ENCODE assay signal across 16 cellular contexts in the genomic region with DNA sequence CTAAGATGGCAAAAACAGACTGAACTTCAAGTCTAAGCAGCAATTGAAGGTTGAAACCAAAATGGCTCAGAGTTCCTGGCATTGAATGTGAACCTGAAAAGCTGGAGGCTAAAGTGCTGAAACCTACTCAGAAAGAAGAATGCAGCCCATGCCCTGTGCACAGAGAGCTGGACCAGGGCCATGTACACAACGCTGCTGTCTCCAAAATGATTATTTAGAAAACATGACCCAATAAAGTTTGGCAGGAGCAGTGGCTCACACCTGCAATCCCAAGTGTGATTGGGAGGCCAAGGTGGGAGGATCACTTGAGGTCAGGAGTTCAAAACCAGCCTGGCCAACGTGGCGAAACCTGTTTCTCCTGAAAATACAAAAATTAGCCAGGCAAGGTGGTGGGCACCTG.
DNase-seq lines count a peak whose midpoint lies in the region; ATAC-seq, FAIRE-seq and TF ChIP-seq lines count a peak whose summit lies in the region.
"Had no signal": no experiment of that assay in that cellular context is flagged by ENCODE, and none has a peak within 500 bp of the region (broad histone marks: within the 10 kb centered on the region; RNA-seq: fewer than 3 reads in every experiment).

No MANE protein-coding gene starts in this region.

- H3K14ac ChIP-seq in H1 (ENCODE audit: insufficient read length) = no peak overlapping the region

- H3K23me2 ChIP-seq in H1 (ENCODE audit: low read depth, low read length) = no peaks in the 10 kb centered on the region

- peak overlapping the region; percentile 68 for H3K27ac ChIP-seq in RWPE1
- H3K27ac ChIP-seq in H1 (ENCODE audit: low read depth, low read length) = no peak overlapping the region
- peak overlapping the region; percentile 41 to 71 (median 62) for H3K27ac ChIP-seq in right lobe of liver
- H3K27ac ChIP-seq in tibial nerve = no peak overlapping the region
- H3K27ac ChIP-seq: A549, C4-2B had no signal

- H2BK120ac ChIP-seq in H1 (replicated peaks; ENCODE audit: low read depth, low read length) = peak overlapping the region; percentile 78

- no peak overlapping the region for H4K91ac ChIP-seq in H1 (replicated peaks; ENCODE audit: insufficient read length, low read length)

- no peak overlapping the region for H3K56ac ChIP-seq in H1 (replicated peaks; ENCODE audit: insufficient read length, low read depth, low read length)

- H3K4me2 ChIP-seq in H1 (ENCODE audit: insufficient read depth in 1 of 2, low read depth in 2 of 2, low read length in 2 of 2) = no peak overlapping the region
- H3K4me2 ChIP-seq: A549 had no signal

- no peak for TF ChIP-seq RAD21 in H1 (IDR thresholded peaks at IDR 0.05 in 1 of 2, conservative IDR thresholded peaks at IDR 0.05 in 1 of 2; ENCODE audit: low read depth in 2 of 2, low read length in 2 of 2)

- TF ChIP-seq CTCF in RWPE1 (conservative IDR thresholded peaks at IDR 0.05; ENCODE audit: low read depth) = no peak
- TF ChIP-seq CTCF in H1 (IDR thresholded peaks at IDR 0.05; ENCODE audit: control extremely low read depth in 1 of 3, insufficient read depth in 1 of 3, low read depth in 1 of 3, low read length in 3 of 3) = no peak
- TF ChIP-seq CTCF in right lobe of liver (IDR thresholded peaks at IDR 0.05) = no peak
- TF ChIP-seq CTCF in tibial nerve (IDR thresholded peaks at IDR 0.05) = no peak

- H4K5ac ChIP-seq in H1 (ENCODE audit: insufficient read length, low read depth, low read length) = no peak overlapping the region

- no peaks in the 10 kb centered on the region for H3K79me1 ChIP-seq in H1 (ENCODE audit: low read depth, low read length)

- H2AK5ac ChIP-seq in H1 (ENCODE audit: low read depth, low read length) = peak overlapping the region; percentile 48; the same call in 1 of the 2 replicates

- peak overlapping the region; percentile 75; the same call in 1 of the 2 replicates for H2BK12ac ChIP-seq in H1 (ENCODE audit: low read depth, low read length)

- H3K4me1 ChIP-seq in H1 (replicated peaks in 1 of 4; ENCODE audit: control insufficient read depth in 3 of 4, insufficient read depth in 4 of 4, low read length in 3 of 4) (no peaks in the 10 kb centered on the region), right lobe of liver (peaks cover 0 to 46% (median 8%) of the 10 kb centered on the region in 4 donors), tibial nerve (no peaks in the 10 kb centered on the region)
- H3K4me1 ChIP-seq: A549, BE2C had no signal

- whole genome bisulfite sequencing in H1 (ENCODE audit: extremely low coverage in 1 of 2, insufficient coverage in 1 of 2, insufficient read length in 1 of 2, insufficient replicate concordance in 2 of 2, low coverage in 1 of 2, low lambda C conversion rate in 2 of 2, missing lambda C conversion rate in 1 of 2), 2 experiments = 100% methylated on average over 3 of the region's 3 CpGs; no CpG with 5 or more reads in 1 of the 2 experiments
- WGBS in right lobe of liver (ENCODE audit: insufficient coverage, low coverage, low lambda C conversion rate, missing lambda C conversion rate) = 42% methylated on average over 3 of the region's 3 CpGs
- WGBS in tibial nerve, 2 donors = 55 to 76% methylated on average over 3 of the region's 3 CpGs

- TF ChIP-seq EP300 in H1 (IDR thresholded peaks at IDR 0.05; ENCODE audit: borderline replicate concordance in 1 of 2, low read depth in 2 of 2, low read length in 2 of 2) (no peak), tibial nerve (IDR thresholded peaks at IDR 0.05) (no peak)

- no peak overlapping the region for H3K9ac ChIP-seq in H1 (replicated peaks in 1 of 4; ENCODE audit: extremely low read depth in 1 of 4, low read depth in 3 of 4, low read length in 3 of 4)

- H2BK15ac ChIP-seq in H1 (ENCODE audit: low read length) = 0 out of 2 replicates have a peak overlapping the region, but pooled peaks have one; percentile 47

- no peaks in the 10 kb centered on the region for H3K79me2 ChIP-seq in H1 (ENCODE audit: control insufficient read depth in 1 of 2, insufficient read depth in 2 of 2, low read length in 2 of 2)

- H3K4ac ChIP-seq in H1 (replicated peaks; ENCODE audit: insufficient read length, low read depth, low read length) = no peak overlapping the region

- no peaks in the 10 kb centered on the region for H4K20me1 ChIP-seq in H1 (replicated peaks in 1 of 2; ENCODE audit: control insufficient read depth in 1 of 2, insufficient read depth in 2 of 2, low read length in 2 of 2)

- 0 out of 2 replicates have a peak overlapping the region, but pooled peaks have one; percentile 26 for H3K18ac ChIP-seq in H1 (ENCODE audit: extremely low read depth, low read length)

- POLR2A ChIA-PET in RWPE1 (lab: Yijun Ruan, JAX; ENCODE audit: low non-redundant PET) (no interaction called here), H1 (lab: Charles Lee; ENCODE audit: partially characterized antibody) (no interaction called here)

- peak overlapping the region; percentile 75; the same call in 1 of the 2 replicates for H2BK20ac ChIP-seq in H1 (ENCODE audit: low read length)

- TF ChIP-seq POLR2A in H1 (IDR thresholded peaks at IDR 0.05; ENCODE audit: control extremely low read depth in 1 of 2, low read depth in 2 of 2, low read length in 2 of 2) = no peak
- no peak for TF ChIP-seq POLR2A in right lobe of liver (IDR thresholded peaks at IDR 0.05)
- no peak for TF ChIP-seq POLR2A in tibial nerve (IDR thresholded peaks at IDR 0.05)

- H2AFZ ChIP-seq in H1 (ENCODE audit: low read length) = no peak overlapping the region

- H4K8ac ChIP-seq in H1 (ENCODE audit: extremely low read depth, insufficient read depth, low read length) = no peak overlapping the region

- no peak overlapping the region for H2BK5ac ChIP-seq in H1 (ENCODE audit: low read depth, low read length)

- H3K27me3 ChIP-seq in H1 (replicated peaks in 1 of 4; ENCODE audit: control insufficient read depth in 3 of 4, extremely low read depth in 1 of 4, insufficient read depth in 3 of 4, low read length in 3 of 4) (no peaks in the 10 kb centered on the region), right lobe of liver (no peaks in the 10 kb centered on the region), tibial nerve (no peaks in the 10 kb centered on the region)
- H3K27me3 ChIP-seq: BE2C had no signal

- DNase-seq in RWPE1 (ENCODE audit: low spot score) (no peak), H1 (ENCODE audit: low read depth in 1 of 2, low spot score in 2 of 2) (peak in 1 of 2 experiments; percentile 30), right lobe of liver (peak; percentile 79 to 92 (median 88)), NCI-H128 (lab: John Stamatoyannopoulos, UW; ENCODE audit: unreplicated experiment) (no peak), tibial nerve (ENCODE audit: low spot score in 2 of 2) (no peak), amniotic stem cell (lab: John Stamatoyannopoulos, UW) (no peak)
- DNase-seq: BE2C; CD4-positive, alpha-beta memory T cell; DMS79; GOT3 had no signal

- intact Hi-C loops in right lobe of liver (cut with DNase I) = loop anchor here in 1 of 2 donors (10.0 kb wide), 1 partner anchor 500 kb away; no protein-coding TSS in a partner anchor

- CTCF ChIA-PET in RWPE1 (lab: Yijun Ruan, JAX) (interaction anchor here (0.6 kb wide), 1 partner anchor 264 kb away, joined by 3 read pairs; no protein-coding TSS in a partner anchor), H1 (lab: Charles Lee; ENCODE audit: partially characterized antibody) (no interaction called here)

- FAIRE-seq in H1 (lab: Jason Lieb, UNC) = no peak
- FAIRE-seq: A549, GM12878, HTR-8/SVneo had no signal

- no peak overlapping the region for H3K23ac ChIP-seq in H1 (ENCODE audit: insufficient read length)

- peaks cover 0 to 4% (median 2%) of the 10 kb centered on the region in 4 experiments; a peak in 1 of 8 replicates for H3K36me3 ChIP-seq in H1 (ENCODE audit: control insufficient read depth in 2 of 4, insufficient read depth in 4 of 4, low read length in 3 of 4)
- H3K36me3 ChIP-seq in right lobe of liver = no peaks in the 10 kb centered on the region
- no peaks in the 10 kb centered on the region for H3K36me3 ChIP-seq in tibial nerve
- H3K36me3 ChIP-seq: BE2C, HAP-1 had no signal

- H3K9me3 ChIP-seq in H1 (ENCODE audit: insufficient read depth in 2 of 2, low read depth in 1 of 2, low read length in 1 of 2) (peaks cover 6 to 14% of the 10 kb centered on the region in 2 experiments; a peak in 3 of 4 replicates), right lobe of liver (no peaks in the 10 kb centered on the region), tibial nerve (peaks cover 0 to 15% (median 0%) of the 10 kb centered on the region in 4 donors)

- ATAC-seq in right lobe of liver (peak; percentile 77 to 88 (median 82)), HG02798 (IDR thresholded peaks at IDR 0.05; ENCODE audit: poor library complexity, unreplicated experiment) (no peak)
- ATAC-seq: A549, GM12878 had no signal

- no peak overlapping the region for H3K4me3 ChIP-seq in H1 (ENCODE audit: extremely low read depth in 1 of 4, insufficient read depth in 2 of 4, low read depth in 3 of 4, low read length in 4 of 4)
- H3K4me3 ChIP-seq in right lobe of liver = no peak overlapping the region
- no peak overlapping the region for H3K4me3 ChIP-seq in tibial nerve
- H3K4me3 ChIP-seq: A549, GM12878, HAP-1 had no signal

TF ChIP-seq in H1, 55 proteins besides CTCF, POLR2A, EP300 and RAD21 (continues in another document):
- no peak for TF ChIP-seq CTBP2 (IDR thresholded peaks at IDR 0.05; ENCODE audit: borderline replicate concordance, insufficient read depth, insufficient read length, low read length)
- no peak for TF ChIP-seq RBBP5 (IDR thresholded peaks at IDR 0.05; ENCODE audit: borderline replicate concordance, low read depth, low read length)
- no peak for TF ChIP-seq GABPA (IDR thresholded peaks at IDR 0.05; ENCODE audit: borderline replicate concordance, insufficient read depth, low read length)
- TF ChIP-seq KDM1A (IDR thresholded peaks at IDR 0.05; ENCODE audit: borderline replicate concordance, low read length) = no peak
- no peak for TF ChIP-seq ASH2L (IDR thresholded peaks at IDR 0.05; ENCODE audit: low read length)
- TF ChIP-seq CHD1 (IDR thresholded peaks at IDR 0.05; ENCODE audit: low read depth, low read length) = no peak
- TF ChIP-seq EZH2 (IDR thresholded peaks at IDR 0.05; ENCODE audit: low read depth, low read length, severe bottlenecking) = no peak
- no peak for TF ChIP-seq SIRT6 (IDR thresholded peaks at IDR 0.05; ENCODE audit: low read length)
- TF ChIP-seq, protein P1, sequence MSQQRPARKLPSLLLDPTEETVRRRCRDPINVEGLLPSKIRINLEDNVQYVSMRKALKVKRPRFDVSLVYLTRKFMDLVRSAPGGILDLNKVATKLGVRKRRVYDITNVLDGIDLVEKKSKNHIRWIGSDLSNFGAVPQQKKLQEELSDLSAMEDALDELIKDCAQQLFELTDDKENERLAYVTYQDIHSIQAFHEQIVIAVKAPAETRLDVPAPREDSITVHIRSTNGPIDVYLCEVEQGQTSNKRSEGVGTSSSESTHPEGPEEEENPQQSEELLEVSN (IDR thresholded peaks at IDR 0.05) = no peak
- TF ChIP-seq SRF (IDR thresholded peaks at IDR 0.05; ENCODE audit: low read depth, low read length) = no peak
- TF ChIP-seq TAF1 (IDR thresholded peaks at IDR 0.05; ENCODE audit: low read depth, low read length) = no peak
- no peak for TF ChIP-seq HDAC2 (IDR thresholded peaks at IDR 0.05; ENCODE audit: borderline replicate concordance in 1 of 2, low read depth in 2 of 2, low read length in 2 of 2)
- no peak for TF ChIP-seq RFX5 (IDR thresholded peaks at IDR 0.05; ENCODE audit: borderline replicate concordance, low read depth, low read length)
- TF ChIP-seq JUN (IDR thresholded peaks at IDR 0.05; ENCODE audit: low read depth, low read length) = no peak

Comparison
In these comparisons a context has a peak if more than half of its experiments do, and no peak if none do; other contexts are left out.
1. DNase-seq: peak in right lobe of liver (3 of 3); none in RWPE1 (single experiment), NCI-H128 (single experiment), tibial nerve (0 of 2) and amniotic stem cell (single experiment).
2. H3K27ac ChIP-seq: peak in RWPE1 (single experiment) and right lobe of liver (3 of 3); none in H1 (single experiment) and tibial nerve (0 of 4).